17 cellular contexts compared by ENCODE assay signal in the genomic region with DNA sequence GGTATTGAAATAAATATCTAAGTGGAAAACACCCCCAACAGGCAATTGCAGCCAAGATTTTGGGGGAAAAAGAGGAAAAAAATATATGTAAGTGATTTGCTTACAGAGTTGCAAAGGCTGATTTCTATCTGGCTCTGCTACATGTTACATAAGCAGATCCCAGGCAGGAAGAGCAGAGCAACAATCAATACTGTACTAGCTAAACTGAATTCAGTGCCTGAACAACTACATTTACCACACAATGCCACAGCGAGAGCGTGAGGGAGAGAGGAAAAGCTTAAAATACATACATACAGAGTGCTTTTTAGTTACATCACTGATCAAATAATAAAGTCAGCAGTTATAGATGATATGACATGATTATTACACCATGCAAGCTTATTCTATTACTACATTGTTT.
A peak's percentile ranks its signal among the peaks of the same experiment; 100 is the strongest.
DNase-seq lines count a peak whose midpoint lies in the region; ATAC-seq, FAIRE-seq and TF ChIP-seq lines count a peak whose summit lies in the region.
"Had no signal": no experiment of that assay in that cellular context is flagged by ENCODE, and none has a peak within 500 bp of the region (broad histone marks: within the 10 kb centered on the region; RNA-seq: fewer than 3 reads in every experiment).

No MANE protein-coding gene starts in this region.

- no peak for DNase-seq in BE2C
- peak; percentile 34 for DNase-seq in DMS153 treated with DMSO at 0.1 percent for 48 hours (lab: John Stamatoyannopoulos, UW; ENCODE audit: unreplicated experiment)
- peak; percentile 66 for DNase-seq in NCI-H69 (lab: John Stamatoyannopoulos, UW)
- DNase-seq in dorsolateral prefrontal cortex: no peak
- DNase-seq in frontal cortex (ENCODE audit: low spot score in 2 of 2): no peak
- no peak for DNase-seq in RPMI8226
- DNase-seq: ACHN, GDM1, H9, Karpas-422, NCI-H1048, NCI-H187 treated with DMSO at 0.1 percent for 48 hours, NCI-H510A had no signal

- no peak for FAIRE-seq in frontal cortex (lab: Jason Lieb, UNC)
- FAIRE-seq: HTR-8/SVneo had no signal

- TF ChIP-seq CTCF in BE2C (IDR thresholded peaks at IDR 0.05; ENCODE audit: low read depth, low read length) (no peak), dorsolateral prefrontal cortex (IDR thresholded peaks at IDR 0.05 in 54 of 56, conservative IDR thresholded peaks at IDR 0.05 in 2 of 56; ENCODE audit: low read depth in 1 of 56, partially characterized antibody in 56 of 56) (no peak)

- no peaks in the 10 kb centered on the region for H3K9me3 ChIP-seq in BE2C

- ATAC-seq in GM21737 (IDR thresholded peaks at IDR 0.05; ENCODE audit: unreplicated experiment): no peak
- ATAC-seq: Panc1 had no signal

- H3K27ac ChIP-seq in dorsolateral prefrontal cortex: peak overlapping the region in 37 of 59 donors; percentile 10 to 82 (median 62)
- H3K27ac ChIP-seq: SK-N-MC had no signal

- H3K4me1 ChIP-seq in BE2C: peaks cover 24% of the 10 kb centered on the region

- H3K4me3 ChIP-seq in BE2C (ENCODE audit: low read depth, low read length): peak overlapping the region; percentile 50
- H3K4me3 ChIP-seq in dorsolateral prefrontal cortex: peak overlapping the region in 27 of 59 donors; percentile 23 to 60 (median 47)
- H3K4me3 ChIP-seq: SK-N-MC had no signal

- H3K36me3 ChIP-seq in BE2C: no peaks in the 10 kb centered on the region

- H3K27me3 ChIP-seq in BE2C (no peaks in the 10 kb centered on the region), dorsolateral prefrontal cortex (peaks cover 0 to 2% (median 0%) of the 10 kb centered on the region in 45 donors)

- intact Hi-C loops in dorsolateral prefrontal cortex (cut with DNase I): no loop called here

Comparison
In these comparisons a context has a peak if more than half of its experiments do, and no peak if none do; other contexts are left out.
1. DNase-seq: peak in DMS153 treated with DMSO at 0.1 percent for 48 hours (single experiment) and NCI-H69 (single experiment); none in BE2C (single experiment), dorsolateral prefrontal cortex (0 of 10), frontal cortex (0 of 2) and RPMI8226 (single experiment).